Comparison of ENCODE assay signal across 1 cellular context in genomic region chr16:5065368-5065767, GRCh38.
TF ChIP-seq lines count a peak whose summit lies in the region.

No MANE protein-coding gene starts in this region.

TF ChIP-seq in HepG2, 621 proteins besides CTCF, POLR2A, EP300 and RAD21 (continued from another document):
- TF ChIP-seq, protein P1, sequence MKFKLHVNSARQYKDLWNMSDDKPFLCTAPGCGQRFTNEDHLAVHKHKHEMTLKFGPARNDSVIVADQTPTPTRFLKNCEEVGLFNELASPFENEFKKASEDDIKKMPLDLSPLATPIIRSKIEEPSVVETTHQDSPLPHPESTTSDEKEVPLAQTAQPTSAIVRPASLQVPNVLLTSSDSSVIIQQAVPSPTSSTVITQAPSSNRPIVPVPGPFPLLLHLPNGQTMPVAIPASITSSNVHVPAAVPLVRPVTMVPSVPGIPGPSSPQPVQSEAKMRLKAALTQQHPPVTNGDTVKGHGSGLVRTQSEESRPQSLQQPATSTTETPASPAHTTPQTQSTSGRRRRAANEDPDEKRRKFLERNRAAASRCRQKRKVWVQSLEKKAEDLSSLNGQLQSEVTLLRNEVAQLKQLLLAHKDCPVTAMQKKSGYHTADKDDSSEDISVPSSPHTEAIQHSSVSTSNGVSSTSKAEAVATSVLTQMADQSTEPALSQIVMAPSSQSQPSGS (CRISPR knock-in tag; IDR thresholded peaks at IDR 0.05), result no peak
- TF ChIP-seq LBX2 (CRISPR knock-in tag; IDR thresholded peaks at IDR 0.05; ENCODE audit: borderline replicate concordance) (no peak), PCBP2 (optimal IDR thresholded peaks at IDR 0.05; ENCODE audit: low read depth, low read length, poor library complexity, severe bottlenecking) (no peak), ETV5 (CRISPR knock-in tag; IDR thresholded peaks at IDR 0.05; ENCODE audit: borderline replicate concordance) (no peak)
